In the genomic region with DNA sequence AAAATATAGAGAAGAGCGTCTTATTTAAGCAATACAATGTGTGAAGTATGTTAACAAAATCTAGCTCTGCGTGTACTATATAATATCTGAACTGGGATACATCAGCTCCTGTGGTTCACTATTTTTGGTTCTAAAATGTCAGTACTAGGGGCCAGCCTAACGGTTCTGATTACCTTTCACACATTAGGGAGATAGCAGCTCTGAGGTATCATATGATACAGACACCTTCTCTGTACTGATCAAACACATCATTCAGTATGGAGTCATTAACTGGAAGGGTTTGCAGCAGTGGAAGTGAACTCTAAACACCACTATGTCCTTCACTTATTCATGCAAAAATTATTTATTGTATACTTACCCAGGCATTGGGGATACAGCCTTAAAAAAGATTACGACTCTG, we compare ENCODE assay signal across 8 cellular contexts. TPM values are rescaled to one million over a fixed set of nuclear protein-coding genes. Genes with fewer than 3 reads are reported as not detected.
DNase-seq lines count a peak whose midpoint lies in the region; ATAC-seq, FAIRE-seq and TF ChIP-seq lines count a peak whose summit lies in the region.

No MANE protein-coding gene starts in this region.

- POLR2A ChIA-PET in A549 (lab: Yijun Ruan, JAX), result interaction anchor here (0.6 kb wide), 3 partner anchors 15 to 250 kb away, joined by 3 to 8 read pairs (median 3); a partner anchor contains a TSS
- POLR2A ChIA-PET in HEK293 (lab: Yijun Ruan, JAX), result interaction anchor here (0.6 to 0.7 kb wide), 2 partner anchors 35 to 65 kb away, joined by 3 to 5 read pairs; no protein-coding TSS in a partner anchor

- no peaks in the 10 kb centered on the region for H3K9me3 Mint-ChIP-seq in mesothelial cell of epicardium

- TF ChIP-seq EP300 in A549 (IDR thresholded peaks at IDR 0.05), result no peak

- peak overlapping the region; percentile 94 for H3K4me3 Mint-ChIP-seq in mesothelial cell of epicardium

- no peak for TF ChIP-seq POLR2A in A549 (IDR thresholded peaks at IDR 0.05; ENCODE audit: low read length)

- no peak for FAIRE-seq in A549 (lab: Jason Lieb, UNC)

- no peaks in the 10 kb centered on the region for H3K9me3 ChIP-seq in A549
- H3K9me3 ChIP-seq in HEK293 (ENCODE audit: control insufficient read depth, insufficient read depth, low read depth, low read length), result no peaks in the 10 kb centered on the region
- H3K9me3 ChIP-seq in ascending aorta, result no peaks in the 10 kb centered on the region

- H3K36me3 Mint-ChIP-seq in mesothelial cell of epicardium, result no peaks in the 10 kb centered on the region

- ATAC-seq in A549, result no peak
- no peak for ATAC-seq in HG02973 (IDR thresholded peaks at IDR 0.05; ENCODE audit: unreplicated experiment)

- H3K4me1 Mint-ChIP-seq in mesothelial cell of epicardium, result peaks cover 65% of the 10 kb centered on the region

- H3K27ac Mint-ChIP-seq in mesothelial cell of epicardium, result peak overlapping the region; percentile 98

- H3K36me3 ChIP-seq in HEK293 (ENCODE audit: control insufficient read depth in 2 of 2, insufficient read depth in 1 of 2, low read length in 2 of 2), result no peaks in the 10 kb centered on the region
- no peaks in the 10 kb centered on the region for H3K36me3 ChIP-seq in ascending aorta

- DNase-seq in A549 (ENCODE audit: low read depth in 1 of 2, low spot score in 1 of 2) (no peak), ascending aorta (ENCODE audit: low spot score in 2 of 2) (no peak), mesothelial cell of epicardium (ENCODE audit: low spot score in 2 of 2, unreplicated experiment in 2 of 2) (no peak), cerebellar nuclear complex (lab: John Stamatoyannopoulos, UW) (no peak), GM03348 (ENCODE audit: low spot score) (no peak), globus pallidus (ENCODE audit: low spot score) (no peak)

- TF ChIP-seq RAD21 in A549 (conservative IDR thresholded peaks at IDR 0.05 in 1 of 2, IDR thresholded peaks at IDR 0.05 in 1 of 2), result no peak

- H3K4me1 ChIP-seq in A549, result peaks cover 21% of the 10 kb centered on the region
- peaks cover 15% of the 10 kb centered on the region for H3K4me1 ChIP-seq in HEK293 (ENCODE audit: control insufficient read depth, insufficient read depth, low read length)
- peaks cover 4 to 10% of the 10 kb centered on the region in 2 donors for H3K4me1 ChIP-seq in ascending aorta

- intact Hi-C loops in ascending aorta (cut with DNase I), result loop anchor here (2.0 to 10.0 kb wide), 3 partner anchors 56 to 1995 kb away; a partner anchor contains a TSS

- WGBS in A549 (ENCODE audit: missing lambda C conversion rate), result 75% methylated on average over 4 of the region's 4 CpGs

- H3K4me3 ChIP-seq in A549 (peak overlapping the region; percentile 94), HEK293 (ENCODE audit: low read depth, low read length) (peak overlapping the region; percentile 94), ascending aorta (peak overlapping the region; percentile 90 to 95)

- H3K27me3 ChIP-seq in ascending aorta, result no peaks in the 10 kb centered on the region

- CTCF ChIA-PET in A549 (lab: Yijun Ruan, JAX), result interaction anchor here (0.7 to 1.1 kb wide), 3 partner anchors 15 to 321 kb away, joined by 3 read pairs; no protein-coding TSS in a partner anchor
- CTCF ChIA-PET in HEK293 (lab: Yijun Ruan, JAX), result interaction anchor here (0.5 to 0.9 kb wide), 4 partner anchors 18 to 224 kb away, joined by 3 read pairs; no protein-coding TSS in a partner anchor

- H3K27me3 Mint-ChIP-seq in mesothelial cell of epicardium (ENCODE audit: low read depth), result no peaks in the 10 kb centered on the region

- H3K27ac ChIP-seq in A549 (peak overlapping the region; percentile 97), HEK293 (ENCODE audit: extremely low read depth, low read depth, low read length) (peak overlapping the region; percentile 97), ascending aorta (peak overlapping the region; percentile 92 to 94)

- TF ChIP-seq CTCF in A549 (IDR thresholded peaks at IDR 0.05) (no peak), HEK293 (tag by site-specific recombination; IDR thresholded peaks at IDR 0.05) (no peak), ascending aorta (IDR thresholded peaks at IDR 0.05) (no peak), mesothelial cell of epicardium (IDR thresholded peaks at IDR 0.05; ENCODE audit: unreplicated experiment) (no peak)

- peak overlapping the region; percentile 94 for H3K4me2 ChIP-seq in A549

TF ChIP-seq in A549, 52 proteins besides CTCF, POLR2A, EP300 and RAD21 (continues in another document):
- TF ChIP-seq KDM1A (IDR thresholded peaks at IDR 0.05; ENCODE audit: low read depth) (no peak), FOSB (CRISPR knock-in tag; IDR thresholded peaks at IDR 0.05) (no peak), TP53 (CRISPR knock-in tag; IDR thresholded peaks at IDR 0.05) (no peak), NPAS2 (CRISPR knock-in tag; IDR thresholded peaks at IDR 0.05; ENCODE audit: borderline replicate concordance) (no peak), HEYL (CRISPR knock-in tag; IDR thresholded peaks at IDR 0.05) (no peak), ESRRA (IDR thresholded peaks at IDR 0.05; ENCODE audit: borderline replicate concordance, low read length) (no peak), CHD2 (IDR thresholded peaks at IDR 0.05; ENCODE audit: low read length, partially characterized antibody) (no peak), RARB (CRISPR knock-in tag; IDR thresholded peaks at IDR 0.05) (no peak), NFE2L2 (conservative IDR thresholded peaks at IDR 0.05; ENCODE audit: low read length) (no peak)
- TF ChIP-seq, protein P1, sequence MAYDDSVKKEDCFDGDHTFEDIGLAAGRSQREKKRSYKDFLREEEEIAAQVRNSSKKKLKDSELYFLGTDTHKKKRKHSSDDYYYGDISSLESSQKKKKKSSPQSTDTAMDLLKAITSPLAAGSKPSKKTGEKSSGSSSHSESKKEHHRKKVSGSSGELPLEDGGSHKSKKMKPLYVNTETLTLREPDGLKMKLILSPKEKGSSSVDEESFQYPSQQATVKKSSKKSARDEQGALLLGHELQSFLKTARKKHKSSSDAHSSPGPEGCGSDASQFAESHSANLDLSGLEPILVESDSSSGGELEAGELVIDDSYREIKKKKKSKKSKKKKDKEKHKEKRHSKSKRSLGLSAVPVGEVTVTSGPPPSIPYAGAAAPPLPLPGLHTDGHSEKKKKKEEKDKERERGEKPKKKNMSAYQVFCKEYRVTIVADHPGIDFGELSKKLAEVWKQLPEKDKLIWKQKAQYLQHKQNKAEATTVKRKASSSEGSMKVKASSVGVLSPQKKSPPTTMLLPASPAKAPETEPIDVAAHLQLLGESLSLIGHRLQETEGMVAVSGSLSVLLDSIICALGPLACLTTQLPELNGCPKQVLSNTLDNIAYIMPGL (CRISPR knock-in tag; IDR thresholded peaks at IDR 0.05; ENCODE audit: borderline replicate concordance), result no peak
- TF ChIP-seq, protein P2, sequence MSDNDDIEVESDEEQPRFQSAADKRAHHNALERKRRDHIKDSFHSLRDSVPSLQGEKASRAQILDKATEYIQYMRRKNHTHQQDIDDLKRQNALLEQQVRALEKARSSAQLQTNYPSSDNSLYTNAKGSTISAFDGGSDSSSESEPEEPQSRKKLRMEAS (IDR thresholded peaks at IDR 0.05), result no peak

TF ChIP-seq in HEK293, 187 proteins besides CTCF, POLR2A, EP300 and RAD21:
- no peak for TF ChIP-seq ZNF433 (tag by site-specific recombination; IDR thresholded peaks at IDR 0.05; ENCODE audit: low read depth)
- TF ChIP-seq ZNF121 (tag by site-specific recombination; IDR thresholded peaks at IDR 0.05), result no peak
- TF ChIP-seq EGR2 (tag by site-specific recombination; IDR thresholded peaks at IDR 0.05; ENCODE audit: low read depth), result no peak
- TF ChIP-seq ZNF223 (tag by site-specific recombination; IDR thresholded peaks at IDR 0.05), result no peak
- TF ChIP-seq ZNF391 (tag by site-specific recombination; IDR thresholded peaks at IDR 0.05; ENCODE audit: borderline replicate concordance, low read depth), result no peak
TF ChIP-seq in HEK293: peak in this region for 0.

RNA-seq across cellular contexts. Expression of a gene that starts 2.1 kb away (rescaled TPM):
- 19.1 and 19.7 TPM in 2 replicates for polyA plus RNA-seq in A549 (2011; rRNA removed)
- polyA plus RNA-seq in A549 (2012; cell fraction: cytosol; rRNA removed), result 2.0 and 2.3 TPM in 2 replicates
- 3.4 and 5.1 TPM in 2 replicates for polyA plus RNA-seq in A549 (2012; cell fraction: nucleus; rRNA removed)
- 5.9 to 6.4 TPM (median 6.2 TPM) in 3 replicates for polyA plus RNA-seq in A549 (2017; fragmentation: RNase III; extraction: RNeasy Plus Mini Kit Qiagen cat#74134 plus additional on column Dnase treatment)
- polyA minus RNA-seq in A549 (2011; rRNA and poly(A)+ RNA removed), result 38.9 and 39.9 TPM in 2 replicates
- 35.3 TPM for total RNA-seq in ascending aorta
- total RNA-seq in mesothelial cell of epicardium, result 35.4 to 37.3 TPM (median 35.6 TPM) in 3 replicates

RNA-seq across cellular contexts. Expression of a gene that starts 57.5 kb away (rescaled TPM):
- polyA plus RNA-seq in A549 (2011; rRNA removed) (2.2 and 3.3 TPM in 2 replicates), A549 (2017; fragmentation: RNase III; extraction: RNeasy Plus Mini Kit Qiagen cat#74134 plus additional on column Dnase treatment) (0.96 to 1.5 TPM (median 1.0 TPM) in 3 replicates)
- polyA plus RNA-seq in A549 (2012; cell fraction: cytosol; rRNA removed), result 0.28 and 0.36 TPM in 2 replicates
- polyA plus RNA-seq in A549 (2012; cell fraction: nucleus; rRNA removed), result 0.44 and 0.67 TPM in 2 replicates
- 3.3 and 3.5 TPM in 2 replicates for polyA minus RNA-seq in A549 (2011; rRNA and poly(A)+ RNA removed)
- total RNA-seq in ascending aorta (20.6 TPM), mesothelial cell of epicardium (0.47 to 0.74 TPM (median 0.68 TPM) in 3 replicates)

Comparison
In these comparisons a context has a peak if more than half of its experiments do, and no peak if none do; other contexts are left out.
1. RNA of a gene that starts 57.5 kb away (total RNA-seq): 20.6 TPM in ascending aorta (single experiment); 0.47 to 0.74 TPM in mesothelial cell of epicardium; every median in the first group is over 10 times any median in the second.
2. Peak in every context shown above with its lines, with median percentiles within 50 percentile points of each other: H3K27ac ChIP-seq and H3K4me3 ChIP-seq.